Comparison of ENCODE assay signal across 13 cellular contexts in the genomic region with DNA sequence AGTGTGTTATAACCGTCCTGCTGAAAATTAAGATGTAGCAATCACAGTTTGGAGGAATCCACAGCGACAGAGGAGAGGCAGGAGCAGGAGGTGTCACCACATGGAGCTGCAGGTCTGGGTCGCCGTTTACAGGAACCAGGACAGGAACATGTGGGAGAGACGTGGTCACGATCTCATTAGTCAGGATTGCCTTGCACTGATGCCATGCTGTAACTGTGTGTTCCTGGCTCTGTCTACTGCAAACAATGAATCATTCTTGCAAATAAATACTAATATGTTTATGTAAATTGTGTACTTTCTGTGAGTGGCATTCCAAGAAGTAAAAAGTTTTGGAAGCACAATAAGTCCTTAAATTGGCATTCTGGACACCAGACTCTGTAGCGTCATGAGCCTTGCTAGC.
DNase-seq lines count a peak whose midpoint lies in the region; ATAC-seq and TF ChIP-seq lines count a peak whose summit lies in the region.
"Had no signal": no experiment of that assay in that cellular context is flagged by ENCODE, and none has a peak within 500 bp of the region (broad histone marks: within the 10 kb centered on the region; RNA-seq: fewer than 3 reads in every experiment).

No MANE protein-coding gene starts in this region.

- H4K20me1 ChIP-seq in GM23338 (replicated peaks; ENCODE audit: insufficient read depth), result no peaks in the 10 kb centered on the region

- no peak for ATAC-seq in GM23338

- H3K9me3 Mint-ChIP-seq in GM23338, result no peaks in the 10 kb centered on the region; the same call in 2 of the 3 replicates

- H3K36me3 Mint-ChIP-seq in GM23338 (ENCODE audit: low read depth), result no peaks in the 10 kb centered on the region

- H3K27ac ChIP-seq in suprapubic skin (no peak overlapping the region), GM23338 (ENCODE audit: low read depth) (no peak overlapping the region)
- H3K27ac ChIP-seq: prostate gland, testis had no signal

- H3K4me3 ChIP-seq in epithelial cell of esophagus (ENCODE audit: low read length) (no peak overlapping the region), suprapubic skin (no peak overlapping the region), GM23338 (no peak overlapping the region)
- H3K4me3 ChIP-seq: prostate gland, testis had no signal

- H3K27ac Mint-ChIP-seq in GM23338, result no peak overlapping the region; the same call in 1 of the 2 replicates

- no peak for TF ChIP-seq EP300 in suprapubic skin (IDR thresholded peaks at IDR 0.05)

- H3K4me2 ChIP-seq in GM23338, result no peak overlapping the region

- TF ChIP-seq POLR2A in suprapubic skin (IDR thresholded peaks at IDR 0.05), result no peak

- H3K4me3 Mint-ChIP-seq in GM23338, result no peak overlapping the region

- H3K4me1 ChIP-seq in suprapubic skin (peaks cover 14% of the 10 kb centered on the region), GM23338 (ENCODE audit: insufficient read depth) (no peaks in the 10 kb centered on the region)
- H3K4me1 ChIP-seq: prostate gland, testis had no signal

- 52% methylated on average over 7 of the region's 7 CpGs for WGBS in suprapubic skin

- DNase-seq in activated CD4-positive, alpha-beta T cell treated with anti-CD3 and anti-CD28 coated beads for 48 hours, result peak; percentile 25
- DNase-seq in activated CD4-positive, alpha-beta T cell treated with anti-CD3 and anti-CD28 coated beads, Interleukin-2, amount 50 U/mL, for 48 hours, result no peak
- DNase-seq in M059J (ENCODE audit: low read depth), result peak; percentile 46
- DNase-seq in epithelial cell of esophagus (ENCODE audit: low read depth), result peak; percentile 24
- peak; percentile 59 for DNase-seq in pons (ENCODE audit: low spot score)
- no peak for DNase-seq in suprapubic skin (ENCODE audit: low spot score in 2 of 2)
- DNase-seq in GM23338 (ENCODE audit: low spot score), result no peak
- no peak for DNase-seq in GF-D8 (lab: John Stamatoyannopoulos, UW)
- DNase-seq: naive thymus-derived CD4-positive, alpha-beta T cell; NCI-H2081 treated with DMSO at 0.1 percent for 48 hours; NCI-H526; testis had no signal

- TF ChIP-seq CTCF in epithelial cell of esophagus (IDR thresholded peaks at IDR 0.05; ENCODE audit: insufficient read depth, low read depth, low read length, missing control alignments) (no peak), suprapubic skin (IDR thresholded peaks at IDR 0.05) (no peak), GM23338 (conservative IDR thresholded peaks at IDR 0.05; ENCODE audit: low read depth in 2 of 2) (no peak)

- H2AFZ ChIP-seq in GM23338, result no peak overlapping the region

- no peaks in the 10 kb centered on the region for H3K9me3 ChIP-seq in suprapubic skin
- H3K9me3 ChIP-seq: prostate gland, testis had no signal

- H3K27me3 ChIP-seq in suprapubic skin (no peaks in the 10 kb centered on the region), GM23338 (ENCODE audit: insufficient read depth) (no peaks in the 10 kb centered on the region)
- H3K27me3 ChIP-seq: testis had no signal

- peaks cover 7% of the 10 kb centered on the region for H3K27me3 Mint-ChIP-seq in GM23338 (ENCODE audit: insufficient read depth, low read depth, poor library complexity)
- H3K27me3 Mint-ChIP-seq: naive thymus-derived CD4-positive, alpha-beta T cell had no signal

- H3K36me3 ChIP-seq in suprapubic skin (no peaks in the 10 kb centered on the region), GM23338 (ENCODE audit: insufficient read depth) (no peaks in the 10 kb centered on the region)
- H3K36me3 ChIP-seq: prostate gland had no signal

- no peaks in the 10 kb centered on the region for H3K9me2 ChIP-seq in GM23338 (ENCODE audit: insufficient read depth)

- no peaks in the 10 kb centered on the region for H3F3A ChIP-seq in GM23338 (replicated peaks; ENCODE audit: low read depth)

- no peaks in the 10 kb centered on the region for H3K79me2 ChIP-seq in GM23338 (replicated peaks; ENCODE audit: insufficient read depth)

- peaks cover 9% of the 10 kb centered on the region for H3K4me1 Mint-ChIP-seq in GM23338

TF ChIP-seq in GM23338, 12 proteins besides CTCF, POLR2A, EP300 and RAD21 (continues in another document):
- TF ChIP-seq EZH2 (IDR thresholded peaks at IDR 0.05; ENCODE audit: low read depth, unreplicated experiment), result no peak
- no peak for TF ChIP-seq CREB1 (CRISPR knock-in tag; IDR thresholded peaks at IDR 0.05; ENCODE audit: low read depth)
- no peak for TF ChIP-seq STAT1 (IDR thresholded peaks at IDR 0.05; ENCODE audit: unreplicated experiment)
- TF ChIP-seq ZNF331 (CRISPR knock-in tag; IDR thresholded peaks at IDR 0.05; ENCODE audit: low read depth), result no peak
- TF ChIP-seq JUNB (IDR thresholded peaks at IDR 0.05; ENCODE audit: unreplicated experiment), result no peak
- TF ChIP-seq ZNF462 (CRISPR knock-in tag; IDR thresholded peaks at IDR 0.05), result no peak
- no peak for TF ChIP-seq NANOG (IDR thresholded peaks at IDR 0.05; ENCODE audit: borderline replicate concordance)
- no peak for TF ChIP-seq EZH2phosphoT487 (IDR thresholded peaks at IDR 0.05; ENCODE audit: unreplicated experiment)

Comparison
In these comparisons a context has a peak if more than half of its experiments do, and no peak if none do; other contexts are left out.
1. DNase-seq: peak in activated CD4-positive, alpha-beta T cell treated with anti-CD3 and anti-CD28 coated beads for 48 hours (single experiment), M059J (single experiment), epithelial cell of esophagus (single experiment) and pons (single experiment); none in activated CD4-positive, alpha-beta T cell treated with anti-CD3 and anti-CD28 coated beads, Interleukin-2, amount 50 U/mL, for 48 hours (0 of 2), suprapubic skin (0 of 2), GM23338 (single experiment) and GF-D8 (single experiment).